In genomic region chr5:36875051-36875788, GRCh38 we compare ENCODE assay signal across 1 cellular context.
TF ChIP-seq lines count a peak whose summit lies in the region.

No MANE protein-coding gene starts in this region.

TF ChIP-seq in K562, 482 proteins besides CTCF, POLR2A, EP300 and RAD21 (continued from another document and continues in another):
- no peak for TF ChIP-seq E2F4 (CRISPR knock-in tag; IDR thresholded peaks at IDR 0.05; ENCODE audit: low read depth)
- TF ChIP-seq CAMTA2 (CRISPR knock-in tag; conservative IDR thresholded peaks at IDR 0.05), result no peak
- no peak for TF ChIP-seq ZNF696 (CRISPR knock-in tag; conservative IDR thresholded peaks at IDR 0.05)
- peak; percentile 78 for TF ChIP-seq PKNOX1 (IDR thresholded peaks at IDR 0.05)
- peak; percentile 45 for TF ChIP-seq TBP (optimal IDR thresholded peaks at IDR 0.05; ENCODE audit: low read depth, low read length)
- 0 out of 2 replicates have a peak, but pooled peaks have one; percentile 7 for TF ChIP-seq HOMEZ (CRISPR knock-in tag; IDR thresholded peaks at IDR 0.05)
- no peak for TF ChIP-seq ZFP1 (CRISPR knock-in tag; IDR thresholded peaks at IDR 0.05)
- TF ChIP-seq E2F6 (IDR thresholded peaks at IDR 0.05; ENCODE audit: borderline replicate concordance in 1 of 2, extremely low read depth in 1 of 2, insufficient read depth in 1 of 2, insufficient read length in 1 of 2, low read depth in 1 of 2, low read length in 1 of 2, poor library complexity in 1 of 2, severe bottlenecking in 1 of 2), result no peak
- TF ChIP-seq ZNF197 (CRISPR knock-in tag; IDR thresholded peaks at IDR 0.05; ENCODE audit: low read depth), result no peak
- no peak for TF ChIP-seq ZNF436 (CRISPR knock-in tag; IDR thresholded peaks at IDR 0.05)
- TF ChIP-seq UBTF (IDR thresholded peaks at IDR 0.05; ENCODE audit: borderline replicate concordance in 1 of 2, low read depth in 2 of 2, low read length in 2 of 2), result peak in 1 of 2 experiments; percentile 16; a peak in 1 of 4 replicates
- TF ChIP-seq SETDB1 (IDR thresholded peaks at IDR 0.05; ENCODE audit: low read length), result peak; percentile 47
- peak; percentile 62; the same call in 1 of the 2 replicates for TF ChIP-seq HDAC2 (IDR thresholded peaks at IDR 0.05)
- no peak for TF ChIP-seq AFF4 (CRISPR knock-in tag; IDR thresholded peaks at IDR 0.05)
- TF ChIP-seq E2F8 (IDR thresholded peaks at IDR 0.05; ENCODE audit: low read depth, partially characterized antibody), result no peak
- TF ChIP-seq GABPB2 (CRISPR knock-in tag; conservative IDR thresholded peaks at IDR 0.05), result no peak
- no peak for TF ChIP-seq MAFF (IDR thresholded peaks at IDR 0.05; ENCODE audit: low read length)
- 0 out of 2 replicates have a peak, but pooled peaks have one; percentile 31 for TF ChIP-seq MTA1 (IDR thresholded peaks at IDR 0.05; ENCODE audit: borderline replicate concordance)
- no peak for TF ChIP-seq PTTG1 (tag; IDR thresholded peaks at IDR 0.05; ENCODE audit: low read depth)
- no peak for TF ChIP-seq TBL1XR1 (IDR thresholded peaks at IDR 0.05; ENCODE audit: low read length in 2 of 2)
- TF ChIP-seq HDAC1 (IDR thresholded peaks at IDR 0.05), result peak in 1 of 2 experiments; percentile 45; a peak in 2 of 4 replicates
- TF ChIP-seq SMARCB1 (IDR thresholded peaks at IDR 0.05; ENCODE audit: insufficient read length, low read depth), result peak; percentile 14
- TF ChIP-seq YBX1 (IDR thresholded peaks at IDR 0.05), result no peak
- TF ChIP-seq L3MBTL2 (IDR thresholded peaks at IDR 0.05), result no peak
- TF ChIP-seq MYNN (IDR thresholded peaks at IDR 0.05), result 0 out of 2 replicates have a peak, but pooled peaks have one; percentile 34
- no peak for TF ChIP-seq MYNN (CRISPR knock-in tag; IDR thresholded peaks at IDR 0.05)
- no peak for TF ChIP-seq ESRRA (IDR thresholded peaks at IDR 0.05; ENCODE audit: borderline replicate concordance, low read depth)
- TF ChIP-seq ZBTB2 (IDR thresholded peaks at IDR 0.05), result peak; percentile 40; the same call in 1 of the 2 replicates
- peak; percentile 62; the same call in 1 of the 2 replicates for TF ChIP-seq DPF2 (IDR thresholded peaks at IDR 0.05)
- peak in 1 of 3 experiments; percentile 61 for TF ChIP-seq YY1 (IDR thresholded peaks at IDR 0.05; ENCODE audit: borderline replicate concordance in 1 of 3, control insufficient read depth in 1 of 3, extremely low read depth in 1 of 3, insufficient read depth in 3 of 3, insufficient read length in 1 of 3, insufficient replicate concordance in 2 of 3, low read depth in 1 of 3, low read length in 2 of 3)
- TF ChIP-seq PYGO2 (tag; IDR thresholded peaks at IDR 0.05), result no peak
- TF ChIP-seq ZBTB11 (CRISPR knock-in tag; IDR thresholded peaks at IDR 0.05), result no peak
- no peak for TF ChIP-seq ESRRB (CRISPR knock-in tag; IDR thresholded peaks at IDR 0.05; ENCODE audit: borderline replicate concordance)
- TF ChIP-seq ZBTB12 (CRISPR knock-in tag; IDR thresholded peaks at IDR 0.05), result no peak
- TF ChIP-seq RFX5 (IDR thresholded peaks at IDR 0.05; ENCODE audit: low read depth, low read length), result no peak
- TF ChIP-seq NBN (IDR thresholded peaks at IDR 0.05; ENCODE audit: low read depth), result peak; percentile 61; the same call in 1 of the 2 replicates
- TF ChIP-seq FOXK1 (CRISPR knock-in tag; IDR thresholded peaks at IDR 0.05; ENCODE audit: borderline replicate concordance), result no peak
- TF ChIP-seq ATF4 (CRISPR knock-in tag; IDR thresholded peaks at IDR 0.05), result 0 out of 2 replicates have a peak, but pooled peaks have one; percentile 26
